Comparison of ENCODE assay signal across 1 cellular context in the genomic region with DNA sequence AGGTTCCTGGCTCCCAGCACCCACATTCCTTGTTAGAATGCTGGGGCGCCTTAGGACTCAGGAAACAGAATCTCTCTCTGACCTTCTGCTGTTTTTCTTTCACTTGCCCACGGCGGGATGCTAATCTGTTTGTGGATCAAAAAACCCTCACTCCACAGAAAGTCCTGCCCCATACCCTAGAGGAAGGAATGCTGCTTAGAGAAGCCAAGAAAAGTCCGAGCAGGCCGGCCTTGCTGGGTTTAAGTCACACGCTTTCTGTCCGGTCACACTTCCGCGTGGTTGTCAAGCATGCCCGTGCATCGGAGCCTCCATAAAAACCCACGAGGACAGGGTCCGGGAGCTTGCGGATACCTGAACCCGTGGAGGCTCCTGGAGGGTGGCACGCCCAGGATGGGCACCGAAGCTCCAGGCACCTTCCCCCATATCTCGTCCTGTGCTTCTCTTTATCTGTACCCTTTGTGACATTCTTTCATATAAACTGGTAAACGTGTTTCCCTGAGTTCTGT.
TF ChIP-seq lines count a peak whose summit lies in the region.

No MANE protein-coding gene starts in this region.

TF ChIP-seq in H1, 55 proteins besides CTCF, POLR2A, EP300 and RAD21:
- no peak for TF ChIP-seq SIN3A (conservative IDR thresholded peaks at IDR 0.05 in 1 of 2, IDR thresholded peaks at IDR 0.05 in 1 of 2; ENCODE audit: low read depth in 1 of 2, low read length in 2 of 2)
- TF ChIP-seq, protein P1, sequence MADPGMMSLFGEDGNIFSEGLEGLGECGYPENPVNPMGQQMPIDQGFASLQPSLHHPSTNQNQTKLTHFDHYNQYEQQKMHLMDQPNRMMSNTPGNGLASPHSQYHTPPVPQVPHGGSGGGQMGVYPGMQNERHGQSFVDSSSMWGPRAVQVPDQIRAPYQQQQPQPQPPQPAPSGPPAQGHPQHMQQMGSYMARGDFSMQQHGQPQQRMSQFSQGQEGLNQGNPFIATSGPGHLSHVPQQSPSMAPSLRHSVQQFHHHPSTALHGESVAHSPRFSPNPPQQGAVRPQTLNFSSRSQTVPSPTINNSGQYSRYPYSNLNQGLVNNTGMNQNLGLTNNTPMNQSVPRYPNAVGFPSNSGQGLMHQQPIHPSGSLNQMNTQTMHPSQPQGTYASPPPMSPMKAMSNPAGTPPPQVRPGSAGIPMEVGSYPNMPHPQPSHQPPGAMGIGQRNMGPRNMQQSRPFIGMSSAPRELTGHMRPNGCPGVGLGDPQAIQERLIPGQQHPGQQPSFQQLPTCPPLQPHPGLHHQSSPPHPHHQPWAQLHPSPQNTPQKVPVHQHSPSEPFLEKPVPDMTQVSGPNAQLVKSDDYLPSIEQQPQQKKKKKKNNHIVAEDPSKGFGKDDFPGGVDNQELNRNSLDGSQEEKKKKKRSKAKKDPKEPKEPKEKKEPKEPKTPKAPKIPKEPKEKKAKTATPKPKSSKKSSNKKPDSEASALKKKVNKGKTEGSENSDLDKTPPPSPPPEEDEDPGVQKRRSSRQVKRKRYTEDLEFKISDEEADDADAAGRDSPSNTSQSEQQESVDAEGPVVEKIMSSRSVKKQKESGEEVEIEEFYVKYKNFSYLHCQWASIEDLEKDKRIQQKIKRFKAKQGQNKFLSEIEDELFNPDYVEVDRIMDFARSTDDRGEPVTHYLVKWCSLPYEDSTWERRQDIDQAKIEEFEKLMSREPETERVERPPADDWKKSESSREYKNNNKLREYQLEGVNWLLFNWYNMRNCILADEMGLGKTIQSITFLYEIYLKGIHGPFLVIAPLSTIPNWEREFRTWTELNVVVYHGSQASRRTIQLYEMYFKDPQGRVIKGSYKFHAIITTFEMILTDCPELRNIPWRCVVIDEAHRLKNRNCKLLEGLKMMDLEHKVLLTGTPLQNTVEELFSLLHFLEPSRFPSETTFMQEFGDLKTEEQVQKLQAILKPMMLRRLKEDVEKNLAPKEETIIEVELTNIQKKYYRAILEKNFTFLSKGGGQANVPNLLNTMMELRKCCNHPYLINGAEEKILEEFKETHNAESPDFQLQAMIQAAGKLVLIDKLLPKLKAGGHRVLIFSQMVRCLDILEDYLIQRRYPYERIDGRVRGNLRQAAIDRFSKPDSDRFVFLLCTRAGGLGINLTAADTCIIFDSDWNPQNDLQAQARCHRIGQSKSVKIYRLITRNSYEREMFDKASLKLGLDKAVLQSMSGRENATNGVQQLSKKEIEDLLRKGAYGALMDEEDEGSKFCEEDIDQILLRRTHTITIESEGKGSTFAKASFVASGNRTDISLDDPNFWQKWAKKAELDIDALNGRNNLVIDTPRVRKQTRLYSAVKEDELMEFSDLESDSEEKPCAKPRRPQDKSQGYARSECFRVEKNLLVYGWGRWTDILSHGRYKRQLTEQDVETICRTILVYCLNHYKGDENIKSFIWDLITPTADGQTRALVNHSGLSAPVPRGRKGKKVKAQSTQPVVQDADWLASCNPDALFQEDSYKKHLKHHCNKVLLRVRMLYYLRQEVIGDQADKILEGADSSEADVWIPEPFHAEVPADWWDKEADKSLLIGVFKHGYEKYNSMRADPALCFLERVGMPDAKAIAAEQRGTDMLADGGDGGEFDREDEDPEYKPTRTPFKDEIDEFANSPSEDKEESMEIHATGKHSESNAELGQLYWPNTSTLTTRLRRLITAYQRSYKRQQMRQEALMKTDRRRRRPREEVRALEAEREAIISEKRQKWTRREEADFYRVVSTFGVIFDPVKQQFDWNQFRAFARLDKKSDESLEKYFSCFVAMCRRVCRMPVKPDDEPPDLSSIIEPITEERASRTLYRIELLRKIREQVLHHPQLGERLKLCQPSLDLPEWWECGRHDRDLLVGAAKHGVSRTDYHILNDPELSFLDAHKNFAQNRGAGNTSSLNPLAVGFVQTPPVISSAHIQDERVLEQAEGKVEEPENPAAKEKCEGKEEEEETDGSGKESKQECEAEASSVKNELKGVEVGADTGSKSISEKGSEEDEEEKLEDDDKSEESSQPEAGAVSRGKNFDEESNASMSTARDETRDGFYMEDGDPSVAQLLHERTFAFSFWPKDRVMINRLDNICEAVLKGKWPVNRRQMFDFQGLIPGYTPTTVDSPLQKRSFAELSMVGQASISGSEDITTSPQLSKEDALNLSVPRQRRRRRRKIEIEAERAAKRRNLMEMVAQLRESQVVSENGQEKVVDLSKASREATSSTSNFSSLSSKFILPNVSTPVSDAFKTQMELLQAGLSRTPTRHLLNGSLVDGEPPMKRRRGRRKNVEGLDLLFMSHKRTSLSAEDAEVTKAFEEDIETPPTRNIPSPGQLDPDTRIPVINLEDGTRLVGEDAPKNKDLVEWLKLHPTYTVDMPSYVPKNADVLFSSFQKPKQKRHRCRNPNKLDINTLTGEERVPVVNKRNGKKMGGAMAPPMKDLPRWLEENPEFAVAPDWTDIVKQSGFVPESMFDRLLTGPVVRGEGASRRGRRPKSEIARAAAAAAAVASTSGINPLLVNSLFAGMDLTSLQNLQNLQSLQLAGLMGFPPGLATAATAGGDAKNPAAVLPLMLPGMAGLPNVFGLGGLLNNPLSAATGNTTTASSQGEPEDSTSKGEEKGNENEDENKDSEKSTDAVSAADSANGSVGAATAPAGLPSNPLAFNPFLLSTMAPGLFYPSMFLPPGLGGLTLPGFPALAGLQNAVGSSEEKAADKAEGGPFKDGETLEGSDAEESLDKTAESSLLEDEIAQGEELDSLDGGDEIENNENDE (IDR thresholded peaks at IDR 0.05; ENCODE audit: insufficient replicate concordance, low read length): no peak
- no peak for TF ChIP-seq CBX8 (IDR thresholded peaks at IDR 0.05; ENCODE audit: borderline replicate concordance, low read depth, low read length)
- TF ChIP-seq JUND (IDR thresholded peaks at IDR 0.05; ENCODE audit: low read length): no peak
- TF ChIP-seq CHD1 (IDR thresholded peaks at IDR 0.05; ENCODE audit: low read depth, low read length): no peak
- TF ChIP-seq SP4 (IDR thresholded peaks at IDR 0.05; ENCODE audit: low read length): no peak
- TF ChIP-seq EZH2 (IDR thresholded peaks at IDR 0.05; ENCODE audit: low read depth, low read length, severe bottlenecking): no peak
- TF ChIP-seq TBP (IDR thresholded peaks at IDR 0.05; ENCODE audit: low read depth, low read length): no peak
- no peak for TF ChIP-seq NRF1 (IDR thresholded peaks at IDR 0.05; ENCODE audit: low read depth, low read length)
- no peak for TF ChIP-seq SRF (IDR thresholded peaks at IDR 0.05; ENCODE audit: low read depth, low read length)
- TF ChIP-seq SUZ12 (IDR thresholded peaks at IDR 0.05; ENCODE audit: low read length): no peak
- no peak for TF ChIP-seq RXRA (IDR thresholded peaks at IDR 0.05; ENCODE audit: insufficient read depth, low read depth, low read length)
- no peak for TF ChIP-seq ATF3 (IDR thresholded peaks at IDR 0.05; ENCODE audit: insufficient read depth, low read depth, low read length)
- TF ChIP-seq KDM1A (IDR thresholded peaks at IDR 0.05; ENCODE audit: borderline replicate concordance, low read length): no peak
- TF ChIP-seq TAF7 (optimal IDR thresholded peaks at IDR 0.05; ENCODE audit: borderline replicate concordance, low read depth, low read length): no peak
- no peak for TF ChIP-seq HDAC6 (IDR thresholded peaks at IDR 0.05; ENCODE audit: low read depth, low read length)
- TF ChIP-seq RNF2 (IDR thresholded peaks at IDR 0.05; ENCODE audit: borderline replicate concordance, low read depth, low read length, missing control alignments, poor library complexity, severe bottlenecking): no peak
- TF ChIP-seq CEBPB (IDR thresholded peaks at IDR 0.05; ENCODE audit: low read depth, low read length): no peak
